In the genomic region with DNA sequence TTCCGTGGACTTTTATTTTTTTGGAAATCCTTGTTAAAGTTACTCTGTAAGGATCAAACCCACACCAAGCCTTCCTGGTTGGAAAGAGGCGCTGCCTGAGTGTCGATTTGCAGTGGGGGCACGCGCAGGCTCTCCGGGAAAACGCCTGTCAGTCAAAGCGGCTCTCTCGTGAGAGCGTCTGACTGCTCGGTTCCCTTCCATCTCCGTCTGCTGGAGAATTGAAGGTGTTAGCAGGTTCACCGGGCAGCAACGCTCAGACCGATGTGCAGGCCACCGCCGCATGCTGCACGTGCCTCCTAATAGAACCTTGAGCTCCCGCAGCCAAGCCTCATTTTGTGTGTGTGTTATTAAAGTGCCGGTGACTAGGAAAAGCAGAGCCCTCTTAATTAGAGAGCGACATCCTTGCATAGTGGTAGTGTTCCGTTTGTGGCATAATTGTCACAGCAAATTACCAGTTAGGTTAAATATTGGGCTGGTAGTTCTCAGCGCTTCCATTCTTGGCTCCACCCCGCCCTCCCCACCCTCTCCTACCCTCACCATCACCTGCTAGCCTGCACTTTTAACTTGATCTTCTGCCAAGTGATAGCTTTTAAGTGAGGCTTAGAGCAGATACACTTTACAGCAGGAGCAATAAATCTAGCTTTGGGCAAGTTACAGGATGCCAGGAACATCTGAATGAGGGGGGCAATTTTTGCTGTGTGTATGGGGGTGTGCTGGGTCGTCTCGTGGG, we compare ENCODE assay signal across 13 cellular contexts.
DNase-seq lines count a peak whose midpoint lies in the region; FAIRE-seq and TF ChIP-seq lines count a peak whose summit lies in the region.
"Had no signal": no experiment of that assay in that cellular context is flagged by ENCODE, and none has a peak within 500 bp of the region (broad histone marks: within the 10 kb centered on the region; RNA-seq: fewer than 3 reads in every experiment).

No MANE protein-coding gene starts in this region.

- H3K4me2 ChIP-seq in astrocyte (ENCODE audit: low read length) (peak overlapping the region; percentile 23), neural cell (ENCODE audit: low read length) (peak overlapping the region; percentile 60)
- H3K4me2 ChIP-seq: BLaER1 treated with 17β-estradiol and CSF1 and Interleukin-3, amounts not matched to agents 10 nM and 100 nM had no signal

- 24 to 39% (median 38%) methylated on average over 22 to 26 of the region's 26 CpGs for WGBS in spleen, 5 donors

- H3K9me3 Mint-ChIP-seq in astrocyte (ENCODE audit: unreplicated experiment), result no peaks in the 10 kb centered on the region
- no peaks in the 10 kb centered on the region for H3K9me3 Mint-ChIP-seq in Calu3 (ENCODE audit: low read depth, unreplicated experiment)

- no peaks in the 10 kb centered on the region for H3K9me2 ChIP-seq in neural cell (ENCODE audit: insufficient read depth, low read length)

- peak; percentile 49 for TF ChIP-seq RAD21 in neural cell (conservative IDR thresholded peaks at IDR 0.05)

- H3K9me3 ChIP-seq in HEK293 (ENCODE audit: control insufficient read depth, insufficient read depth, low read depth, low read length) (no peaks in the 10 kb centered on the region), astrocyte (ENCODE audit: insufficient read depth, low read depth, low read length) (no peaks in the 10 kb centered on the region), neural cell (ENCODE audit: low read length) (no peaks in the 10 kb centered on the region), spleen (no peaks in the 10 kb centered on the region)
- no peaks in the 10 kb centered on the region for H3K9me3 ChIP-seq in effector memory CD4-positive, alpha-beta T cell (ENCODE audit: control insufficient read depth, low read length)
- H3K9me3 ChIP-seq: BLaER1 treated with 17β-estradiol and CSF1 and Interleukin-3, amounts not matched to agents 10 nM and 100 nM; body of pancreas had no signal

- intact Hi-C loops in spleen (cut with DNase I; ENCODE audit: low total_unique reads), result loop anchor here (5.0 kb wide), 1 partner anchor 122 kb away; the partner anchor contains the start of gene RTN4RL1
- intact Hi-C loops in Calu3 (cut with micrococcal nuclease; ENCODE audit: unreplicated experiment), result no loop called here

- DNase-seq in NCI-H2171 treated with DMSO at 0.1 percent for 48 hours (lab: John Stamatoyannopoulos, UW) (peak; percentile 77), astrocyte (ENCODE audit: low read depth) (no peak), spleen (no peak), Calu3 (no peak)
- no peak for DNase-seq in activated naive CD4-positive, alpha-beta T cell treated with Interleukin-2 at 50 U/mL for 16 hours
- DNase-seq in effector memory CD4-positive, alpha-beta T cell, result no peak
- DNase-seq: body of pancreas, H7 had no signal

- no peak overlapping the region for H3K4me3 ChIP-seq in HEK293 (ENCODE audit: low read depth, low read length)
- no peak overlapping the region for H3K4me3 ChIP-seq in astrocyte (ENCODE audit: insufficient read depth, low read depth, low read length)
- H3K4me3 ChIP-seq in neural cell (ENCODE audit: low read length), result peak overlapping the region; percentile 58
- no peak overlapping the region for H3K4me3 ChIP-seq in spleen
- no peak overlapping the region for H3K4me3 ChIP-seq in effector memory CD4-positive, alpha-beta T cell (ENCODE audit: insufficient read depth, low read depth, low read length, poor library complexity, severe bottlenecking)
- H3K4me3 ChIP-seq: BLaER1 treated with 17β-estradiol and CSF1 and Interleukin-3, amounts not matched to agents 10 nM and 100 nM; body of pancreas had no signal

- peaks cover 6% of the 10 kb centered on the region for H3K4me1 Mint-ChIP-seq in astrocyte (ENCODE audit: low read depth, unreplicated experiment)
- no peaks in the 10 kb centered on the region for H3K4me1 Mint-ChIP-seq in Calu3 (ENCODE audit: low read depth, unreplicated experiment)

- no peak overlapping the region for H3K4me3 Mint-ChIP-seq in astrocyte (ENCODE audit: unreplicated experiment)
- H3K4me3 Mint-ChIP-seq in Calu3 (ENCODE audit: low read depth, unreplicated experiment), result no peak overlapping the region

- FAIRE-seq in astrocyte (lab: Jason Lieb, UNC), result no peak
- FAIRE-seq: TTC549, urothelium cell line had no signal

- H3K9ac ChIP-seq in astrocyte (ENCODE audit: low read length) (no peak overlapping the region), neural cell (ENCODE audit: low read length) (peak overlapping the region; percentile 52)
- H3K9ac ChIP-seq: BLaER1 treated with 17β-estradiol and CSF1 and Interleukin-3, amounts not matched to agents 10 nM and 100 nM had no signal

- TF ChIP-seq CTCF in HEK293 (tag by site-specific recombination; IDR thresholded peaks at IDR 0.05), result no peak
- no peak for TF ChIP-seq CTCF in astrocyte (IDR thresholded peaks at IDR 0.05; ENCODE audit: insufficient read depth, low read depth, low read length)
- no peak for TF ChIP-seq CTCF in neural cell (IDR thresholded peaks at IDR 0.05; ENCODE audit: poor library complexity, severe bottlenecking)
- no peak for TF ChIP-seq CTCF in spleen (IDR thresholded peaks at IDR 0.05 in 8 of 11, conservative IDR thresholded peaks at IDR 0.05 in 3 of 11)
- TF ChIP-seq CTCF in Calu3 (IDR thresholded peaks at IDR 0.05; ENCODE audit: unreplicated experiment), result no peak

- H3K36me3 Mint-ChIP-seq in astrocyte (ENCODE audit: low read depth, unreplicated experiment) (no peaks in the 10 kb centered on the region), Calu3 (ENCODE audit: insufficient read depth, unreplicated experiment) (no peaks in the 10 kb centered on the region)

- H3K27me3 Mint-ChIP-seq in astrocyte (ENCODE audit: low read depth, unreplicated experiment), result peaks cover 51% of the 10 kb centered on the region
- peaks cover 37% of the 10 kb centered on the region for H3K27me3 Mint-ChIP-seq in Calu3 (ENCODE audit: unreplicated experiment)

- TF ChIP-seq POLR2A in spleen (IDR thresholded peaks at IDR 0.05), result no peak

- TF ChIP-seq EP300 in neural cell (conservative IDR thresholded peaks at IDR 0.05; ENCODE audit: poor library complexity, severe bottlenecking), result peak; percentile 16

- no peak overlapping the region for H2AFZ ChIP-seq in astrocyte (ENCODE audit: low read depth, low read length)
- peak overlapping the region; percentile 0 for H2AFZ ChIP-seq in neural cell (ENCODE audit: low read depth, low read length)

- BruUV-seq in Calu3 (replicated peaks; lab: Mats Ljungman, UMichigan), result no TSS peak

- no peaks in the 10 kb centered on the region for H3K36me3 ChIP-seq in HEK293 (ENCODE audit: control insufficient read depth in 2 of 2, insufficient read depth in 1 of 2, low read length in 2 of 2)
- H3K36me3 ChIP-seq in astrocyte (ENCODE audit: insufficient read depth, low read length), result no peaks in the 10 kb centered on the region
- H3K36me3 ChIP-seq in neural cell (ENCODE audit: insufficient read depth, low read length), result no peaks in the 10 kb centered on the region
- no peaks in the 10 kb centered on the region for H3K36me3 ChIP-seq in spleen
- H3K36me3 ChIP-seq in effector memory CD4-positive, alpha-beta T cell (ENCODE audit: control insufficient read depth, insufficient read depth, low read length), result no peaks in the 10 kb centered on the region

- H3K79me2 ChIP-seq in astrocyte (ENCODE audit: insufficient read depth, low read length) (no peaks in the 10 kb centered on the region), neural cell (replicated peaks; ENCODE audit: insufficient read depth, low read length) (no peaks in the 10 kb centered on the region)

- POLR2A ChIA-PET in HEK293 (lab: Yijun Ruan, JAX), result no interaction called here

- peaks cover 3% of the 10 kb centered on the region for H3F3A ChIP-seq in neural cell (ENCODE audit: insufficient read depth, low read length, poor library complexity, severe bottlenecking)

- no peak overlapping the region for H3K27ac ChIP-seq in HEK293 (ENCODE audit: extremely low read depth, low read depth, low read length)
- no peak overlapping the region for H3K27ac ChIP-seq in astrocyte (ENCODE audit: low read depth, low read length)
- peak overlapping the region; percentile 51 for H3K27ac ChIP-seq in neural cell (ENCODE audit: low read length)
- no peak overlapping the region for H3K27ac ChIP-seq in spleen
- no peak overlapping the region for H3K27ac ChIP-seq in effector memory CD4-positive, alpha-beta T cell (ENCODE audit: insufficient read depth, low read length, poor library complexity, severe bottlenecking)
- H3K27ac ChIP-seq: BLaER1 treated with 17β-estradiol and CSF1 and Interleukin-3, amounts not matched to agents 10 nM and 100 nM; body of pancreas had no signal

- CTCF ChIA-PET in HEK293 (lab: Yijun Ruan, JAX) (interaction anchor here (0.5 to 1.7 kb wide), 8 partner anchors 19 to 326 kb away, joined by 3 to 7 read pairs (median 4); partner anchors contain the start of genes HIC1 and RTN4RL1), Calu3 (lab: Charles Lee) (interaction anchor here (0.8 to 1.1 kb wide), 2 partner anchors 17 to 121 kb away, joined by 3 read pairs; no protein-coding TSS in a partner anchor)

- peaks cover 44% of the 10 kb centered on the region for H3K27me3 ChIP-seq in astrocyte (ENCODE audit: insufficient read depth, low read length)
- H3K27me3 ChIP-seq in neural cell (ENCODE audit: insufficient read depth, low read depth, low read length), result no peaks in the 10 kb centered on the region
- H3K27me3 ChIP-seq in spleen (replicated peaks in 1 of 7), result peaks cover 0 to 62% (median 39%) of the 10 kb centered on the region in 7 donors
- peaks cover 23% of the 10 kb centered on the region for H3K27me3 ChIP-seq in effector memory CD4-positive, alpha-beta T cell (replicated peaks; ENCODE audit: control insufficient read depth, insufficient read depth, low read length, poor library complexity, severe bottlenecking)

- peaks cover 16% of the 10 kb centered on the region for H3K4me1 ChIP-seq in HEK293 (ENCODE audit: control insufficient read depth, insufficient read depth, low read length)
- H3K4me1 ChIP-seq in astrocyte (ENCODE audit: insufficient read depth, low read length), result peaks cover 11% of the 10 kb centered on the region
- peaks cover 10 to 23% (median 14%) of the 10 kb centered on the region in 6 donors for H3K4me1 ChIP-seq in spleen
- H3K4me1 ChIP-seq in effector memory CD4-positive, alpha-beta T cell (ENCODE audit: control insufficient read depth, insufficient read depth, low read length, poor library complexity, severe bottlenecking), result peaks cover 10% of the 10 kb centered on the region

- no peak overlapping the region for H3K27ac Mint-ChIP-seq in astrocyte (ENCODE audit: unreplicated experiment)
- no peak overlapping the region for H3K27ac Mint-ChIP-seq in Calu3 (ENCODE audit: unreplicated experiment)

- no peaks in the 10 kb centered on the region for H4K20me1 ChIP-seq in astrocyte (ENCODE audit: insufficient read depth, low read length)
- H4K20me1 ChIP-seq in neural cell (ENCODE audit: insufficient read depth), result no peaks in the 10 kb centered on the region

TF ChIP-seq in HEK293, 187 proteins besides CTCF, POLR2A, EP300 and RAD21 (continues in another document):
- no peak for TF ChIP-seq HOXC10 (CRISPR knock-in tag; IDR thresholded peaks at IDR 0.05)
- peak; percentile 97 for TF ChIP-seq ZNF10 (tag by site-specific recombination; IDR thresholded peaks at IDR 0.05)
- no peak for TF ChIP-seq ZNF211 (tag by site-specific recombination; IDR thresholded peaks at IDR 0.05; ENCODE audit: low read depth)

TF ChIP-seq in neural cell, 6 proteins besides CTCF, POLR2A, EP300 and RAD21 (continues in another document):
- TF ChIP-seq MXI1 (conservative IDR thresholded peaks at IDR 0.05; ENCODE audit: poor library complexity, severe bottlenecking), result peak; percentile 60
- TF ChIP-seq TAF1 (IDR thresholded peaks at IDR 0.05; ENCODE audit: low read depth), result no peak
